In genomic region chr4:2043396-2044118, GRCh38 we compare ENCODE assay signal across 2 cellular contexts.
A peak's percentile ranks its signal among the peaks of the same experiment; 100 is the strongest.
TF ChIP-seq lines count a peak whose summit lies in the region.

No MANE protein-coding gene starts in this region.

TF ChIP-seq in K562, 482 proteins besides CTCF, POLR2A, EP300 and RAD21:
- no peak for TF ChIP-seq GMEB1 (CRISPR knock-in tag; IDR thresholded peaks at IDR 0.05)
- peak; percentile 28 for TF ChIP-seq RBFOX2 (IDR thresholded peaks at IDR 0.05; ENCODE audit: low read depth, low read length)

TF ChIP-seq in neural cell, 6 proteins besides CTCF, POLR2A, EP300 and RAD21:
- no peak for TF ChIP-seq MXI1 (conservative IDR thresholded peaks at IDR 0.05; ENCODE audit: poor library complexity, severe bottlenecking)
- no peak for TF ChIP-seq SMC3 (conservative IDR thresholded peaks at IDR 0.05; ENCODE audit: poor library complexity)
- TF ChIP-seq POLR2AphosphoS5 (IDR thresholded peaks at IDR 0.05), result no peak
- no peak for TF ChIP-seq EZH2 (IDR thresholded peaks at IDR 0.05; ENCODE audit: borderline replicate concordance, insufficient read depth, low read length, poor library complexity, severe bottlenecking)
- no peak for TF ChIP-seq REST (IDR thresholded peaks at IDR 0.05; ENCODE audit: borderline replicate concordance)
- no peak for TF ChIP-seq TAF1 (IDR thresholded peaks at IDR 0.05; ENCODE audit: low read depth)
